ENCODE assay signal across 1 cellular context in the genomic region with DNA sequence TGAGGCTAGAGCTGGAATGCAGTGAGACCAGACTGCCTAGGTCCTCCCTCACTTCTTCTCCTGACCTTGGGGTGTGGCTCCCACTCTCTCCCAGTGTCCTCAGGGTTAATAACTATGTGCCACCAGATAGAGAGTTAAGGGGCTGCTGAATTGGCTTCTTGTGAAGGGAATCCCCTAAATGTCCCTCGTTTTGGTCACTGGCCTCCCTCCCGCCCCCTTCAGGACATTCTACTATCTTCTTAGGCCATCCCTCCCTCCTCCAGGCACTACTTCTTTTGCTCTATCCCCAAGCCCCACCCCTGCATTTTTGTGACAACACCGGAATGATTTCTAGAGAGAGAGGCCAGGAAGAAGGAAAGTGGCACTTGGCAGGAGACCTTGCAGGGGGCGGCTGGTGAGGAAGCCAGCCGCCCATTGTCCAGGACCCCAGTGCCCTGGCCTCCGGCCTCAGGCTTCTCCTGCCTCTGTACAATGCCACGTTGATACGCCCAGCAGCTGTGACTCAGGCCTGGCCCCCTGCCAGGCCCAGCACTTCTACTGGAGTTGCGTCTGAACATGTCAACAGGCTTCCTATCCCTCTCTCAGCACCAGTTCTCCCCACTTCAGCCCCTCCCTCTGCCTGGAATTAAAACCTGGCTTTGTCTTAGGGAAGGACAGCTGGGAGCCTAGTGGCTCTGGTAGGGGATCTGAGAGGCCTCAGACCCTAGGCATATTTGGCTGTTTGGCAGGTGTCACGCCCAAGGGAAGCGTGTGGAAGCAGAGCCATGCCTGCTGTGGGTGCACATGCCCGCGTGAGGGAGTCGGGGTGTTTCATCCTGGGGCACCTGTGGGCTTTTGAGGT.
A peak's percentile ranks its signal among the peaks of the same experiment; 100 is the strongest.
TF ChIP-seq lines count a peak whose summit lies in the region.

No MANE protein-coding gene starts in this region.

TF ChIP-seq in K562, 482 proteins besides CTCF, POLR2A, EP300 and RAD21 (continued from another document and continues in another):
- TF ChIP-seq FOXJ3 (CRISPR knock-in tag; IDR thresholded peaks at IDR 0.05) (no peak), HNRNPH1 (optimal IDR thresholded peaks at IDR 0.05; ENCODE audit: low read depth, low read length) (no peak), KDM5B (IDR thresholded peaks at IDR 0.05; ENCODE audit: insufficient replicate concordance, low read depth, low read length) (no peak), FOXK1 (CRISPR knock-in tag; IDR thresholded peaks at IDR 0.05; ENCODE audit: borderline replicate concordance) (peak; percentile 91), ZBTB7A (IDR thresholded peaks at IDR 0.05; ENCODE audit: borderline replicate concordance, control insufficient read depth, low read depth, low read length) (peak; percentile 70; the same call in 1 of the 2 replicates), SMAD4 (CRISPR knock-in tag; conservative IDR thresholded peaks at IDR 0.05) (no peak), TRIM24 (IDR thresholded peaks at IDR 0.05) (no peak), LCOR (CRISPR knock-in tag; IDR thresholded peaks at IDR 0.05) (peak; percentile 17; the same call in 1 of the 2 replicates), SMARCA4 (IDR thresholded peaks at IDR 0.05) (peak; percentile 77; the same call in 1 of the 2 replicates), HEY1 (CRISPR knock-in tag; IDR thresholded peaks at IDR 0.05; ENCODE audit: borderline replicate concordance) (no peak), KDM2B (CRISPR knock-in tag; IDR thresholded peaks at IDR 0.05) (no peak), ESRRA (IDR thresholded peaks at IDR 0.05; ENCODE audit: borderline replicate concordance, low read depth) (no peak), NFRKB (IDR thresholded peaks at IDR 0.05; ENCODE audit: low read depth) (peak; percentile 28), JUNB (CRISPR knock-in tag; conservative IDR thresholded peaks at IDR 0.05) (no peak), SIN3A (IDR thresholded peaks at IDR 0.05; ENCODE audit: borderline replicate concordance in 2 of 2, control insufficient read depth in 1 of 2, low read depth in 2 of 2, low read length in 2 of 2) (peak in 1 of 2 experiments; percentile 69; a peak in 1 of 4 replicates), KDM4B (IDR thresholded peaks at IDR 0.05; ENCODE audit: borderline replicate concordance in 2 of 2, low read depth in 1 of 2) (no peak), PHB (CRISPR knock-in tag; IDR thresholded peaks at IDR 0.05) (no peak), BCOR (IDR thresholded peaks at IDR 0.05) (0 out of 2 replicates have a peak, but pooled peaks have one; percentile 10), SAP30 (IDR thresholded peaks at IDR 0.05; ENCODE audit: borderline replicate concordance, insufficient read depth, low read depth, low read length, poor library complexity, severe bottlenecking) (no peak), ERF (CRISPR knock-in tag; IDR thresholded peaks at IDR 0.05) (no peak), MXI1 (IDR thresholded peaks at IDR 0.05; ENCODE audit: low read depth, low read length) (peak; percentile 14; the same call in 1 of the 2 replicates), FOXA1 (IDR thresholded peaks at IDR 0.05; ENCODE audit: borderline replicate concordance) (no peak), SRSF7 (optimal IDR thresholded peaks at IDR 0.05; ENCODE audit: low read depth, low read length) (no peak), FOXM1 (IDR thresholded peaks at IDR 0.05; ENCODE audit: low read depth) (no peak), FOXM1 (CRISPR knock-in tag; IDR thresholded peaks at IDR 0.05; ENCODE audit: low read depth) (no peak)
- TF ChIP-seq, protein P1, sequence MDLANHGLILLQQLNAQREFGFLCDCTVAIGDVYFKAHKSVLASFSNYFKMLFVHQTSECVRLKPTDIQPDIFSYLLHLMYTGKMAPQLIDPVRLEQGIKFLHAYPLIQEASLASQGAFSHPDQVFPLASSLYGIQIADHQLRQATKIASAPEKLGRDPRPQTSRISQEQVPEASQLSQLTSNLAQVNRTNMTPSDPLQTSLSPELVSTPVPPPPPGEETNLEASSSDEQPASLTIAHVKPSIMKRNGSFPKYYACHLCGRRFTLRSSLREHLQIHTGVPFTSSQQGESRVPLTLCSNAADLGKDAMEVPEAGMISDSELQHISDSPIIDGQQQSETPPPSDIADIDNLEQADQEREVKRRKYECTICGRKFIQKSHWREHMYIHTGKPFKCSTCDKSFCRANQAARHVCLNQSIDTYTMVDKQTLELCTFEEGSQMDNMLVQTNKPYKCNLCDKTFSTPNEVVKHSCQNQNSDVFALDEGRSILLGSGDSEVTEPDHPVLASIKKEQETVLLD (IDR thresholded peaks at IDR 0.05) = peak; percentile 49; the same call in 1 of the 2 replicates
- TF ChIP-seq, protein P2, sequence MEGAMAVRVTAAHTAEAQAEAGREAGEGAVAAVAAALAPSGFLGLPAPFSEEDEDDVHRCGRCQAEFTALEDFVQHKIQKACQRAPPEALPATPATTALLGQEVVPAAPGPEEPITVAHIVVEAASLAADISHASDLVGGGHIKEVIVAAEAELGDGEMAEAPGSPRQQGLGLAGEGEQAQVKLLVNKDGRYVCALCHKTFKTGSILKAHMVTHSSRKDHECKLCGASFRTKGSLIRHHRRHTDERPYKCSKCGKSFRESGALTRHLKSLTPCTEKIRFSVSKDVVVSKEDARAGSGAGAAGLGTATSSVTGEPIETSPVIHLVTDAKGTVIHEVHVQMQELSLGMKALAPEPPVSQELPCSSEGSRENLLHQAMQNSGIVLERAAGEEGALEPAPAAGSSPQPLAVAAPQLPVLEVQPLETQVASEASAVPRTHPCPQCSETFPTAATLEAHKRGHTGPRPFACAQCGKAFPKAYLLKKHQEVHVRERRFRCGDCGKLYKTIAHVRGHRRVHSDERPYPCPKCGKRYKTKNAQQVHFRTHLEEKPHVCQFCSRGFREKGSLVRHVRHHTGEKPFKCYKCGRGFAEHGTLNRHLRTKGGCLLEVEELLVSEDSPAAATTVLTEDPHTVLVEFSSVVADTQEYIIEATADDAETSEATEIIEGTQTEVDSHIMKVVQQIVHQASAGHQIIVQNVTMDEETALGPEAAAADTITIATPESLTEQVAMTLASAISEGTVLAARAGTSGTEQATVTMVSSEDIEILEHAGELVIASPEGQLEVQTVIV (CRISPR knock-in tag; IDR thresholded peaks at IDR 0.05; ENCODE audit: borderline replicate concordance) = no peak; the same call in 1 of the 2 replicates
- TF ChIP-seq, protein P3, sequence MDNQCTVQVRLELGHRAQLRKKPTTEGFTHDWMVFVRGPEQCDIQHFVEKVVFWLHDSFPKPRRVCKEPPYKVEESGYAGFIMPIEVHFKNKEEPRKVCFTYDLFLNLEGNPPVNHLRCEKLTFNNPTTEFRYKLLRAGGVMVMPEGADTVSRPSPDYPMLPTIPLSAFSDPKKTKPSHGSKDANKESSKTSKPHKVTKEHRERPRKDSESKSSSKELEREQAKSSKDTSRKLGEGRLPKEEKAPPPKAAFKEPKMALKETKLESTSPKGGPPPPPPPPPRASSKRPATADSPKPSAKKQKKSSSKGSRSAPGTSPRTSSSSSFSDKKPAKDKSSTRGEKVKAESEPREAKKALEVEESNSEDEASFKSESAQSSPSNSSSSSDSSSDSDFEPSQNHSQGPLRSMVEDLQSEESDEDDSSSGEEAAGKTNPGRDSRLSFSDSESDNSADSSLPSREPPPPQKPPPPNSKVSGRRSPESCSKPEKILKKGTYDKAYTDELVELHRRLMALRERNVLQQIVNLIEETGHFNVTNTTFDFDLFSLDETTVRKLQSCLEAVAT (IDR thresholded peaks at IDR 0.05) = no peak; a peak in 1 of 4 replicates
- TF ChIP-seq, protein P4, sequence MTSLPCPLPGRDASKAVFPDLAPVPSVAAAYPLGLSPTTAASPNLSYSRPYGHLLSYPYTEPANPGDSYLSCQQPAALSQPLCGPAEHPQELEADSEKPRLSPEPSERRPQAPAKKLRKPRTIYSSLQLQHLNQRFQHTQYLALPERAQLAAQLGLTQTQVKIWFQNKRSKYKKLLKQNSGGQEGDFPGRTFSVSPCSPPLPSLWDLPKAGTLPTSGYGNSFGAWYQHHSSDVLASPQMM (CRISPR knock-in tag; IDR thresholded peaks at IDR 0.05) = no peak
- TF ChIP-seq, protein P5, sequence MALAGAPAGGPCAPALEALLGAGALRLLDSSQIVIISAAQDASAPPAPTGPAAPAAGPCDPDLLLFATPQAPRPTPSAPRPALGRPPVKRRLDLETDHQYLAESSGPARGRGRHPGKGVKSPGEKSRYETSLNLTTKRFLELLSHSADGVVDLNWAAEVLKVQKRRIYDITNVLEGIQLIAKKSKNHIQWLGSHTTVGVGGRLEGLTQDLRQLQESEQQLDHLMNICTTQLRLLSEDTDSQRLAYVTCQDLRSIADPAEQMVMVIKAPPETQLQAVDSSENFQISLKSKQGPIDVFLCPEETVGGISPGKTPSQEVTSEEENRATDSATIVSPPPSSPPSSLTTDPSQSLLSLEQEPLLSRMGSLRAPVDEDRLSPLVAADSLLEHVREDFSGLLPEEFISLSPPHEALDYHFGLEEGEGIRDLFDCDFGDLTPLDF (CRISPR knock-in tag; IDR thresholded peaks at IDR 0.05) = no peak
- TF ChIP-seq, protein P6, sequence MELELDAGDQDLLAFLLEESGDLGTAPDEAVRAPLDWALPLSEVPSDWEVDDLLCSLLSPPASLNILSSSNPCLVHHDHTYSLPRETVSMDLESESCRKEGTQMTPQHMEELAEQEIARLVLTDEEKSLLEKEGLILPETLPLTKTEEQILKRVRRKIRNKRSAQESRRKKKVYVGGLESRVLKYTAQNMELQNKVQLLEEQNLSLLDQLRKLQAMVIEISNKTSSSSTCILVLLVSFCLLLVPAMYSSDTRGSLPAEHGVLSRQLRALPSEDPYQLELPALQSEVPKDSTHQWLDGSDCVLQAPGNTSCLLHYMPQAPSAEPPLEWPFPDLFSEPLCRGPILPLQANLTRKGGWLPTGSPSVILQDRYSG (tag; conservative IDR thresholded peaks at IDR 0.05; ENCODE audit: low read depth) = no peak
- TF ChIP-seq, protein P7, sequence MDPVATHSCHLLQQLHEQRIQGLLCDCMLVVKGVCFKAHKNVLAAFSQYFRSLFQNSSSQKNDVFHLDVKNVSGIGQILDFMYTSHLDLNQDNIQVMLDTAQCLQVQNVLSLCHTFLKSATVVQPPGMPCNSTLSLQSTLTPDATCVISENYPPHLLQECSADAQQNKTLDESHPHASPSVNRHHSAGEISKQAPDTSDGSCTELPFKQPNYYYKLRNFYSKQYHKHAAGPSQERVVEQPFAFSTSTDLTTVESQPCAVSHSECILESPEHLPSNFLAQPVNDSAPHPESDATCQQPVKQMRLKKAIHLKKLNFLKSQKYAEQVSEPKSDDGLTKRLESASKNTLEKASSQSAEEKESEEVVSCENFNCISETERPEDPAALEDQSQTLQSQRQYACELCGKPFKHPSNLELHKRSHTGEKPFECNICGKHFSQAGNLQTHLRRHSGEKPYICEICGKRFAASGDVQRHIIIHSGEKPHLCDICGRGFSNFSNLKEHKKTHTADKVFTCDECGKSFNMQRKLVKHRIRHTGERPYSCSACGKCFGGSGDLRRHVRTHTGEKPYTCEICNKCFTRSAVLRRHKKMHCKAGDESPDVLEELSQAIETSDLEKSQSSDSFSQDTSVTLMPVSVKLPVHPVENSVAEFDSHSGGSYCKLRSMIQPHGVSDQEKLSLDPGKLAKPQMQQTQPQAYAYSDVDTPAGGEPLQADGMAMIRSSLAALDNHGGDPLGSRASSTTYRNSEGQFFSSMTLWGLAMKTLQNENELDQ (CRISPR knock-in tag; IDR thresholded peaks at IDR 0.05; ENCODE audit: borderline replicate concordance) = no peak
- TF ChIP-seq, protein P8, sequence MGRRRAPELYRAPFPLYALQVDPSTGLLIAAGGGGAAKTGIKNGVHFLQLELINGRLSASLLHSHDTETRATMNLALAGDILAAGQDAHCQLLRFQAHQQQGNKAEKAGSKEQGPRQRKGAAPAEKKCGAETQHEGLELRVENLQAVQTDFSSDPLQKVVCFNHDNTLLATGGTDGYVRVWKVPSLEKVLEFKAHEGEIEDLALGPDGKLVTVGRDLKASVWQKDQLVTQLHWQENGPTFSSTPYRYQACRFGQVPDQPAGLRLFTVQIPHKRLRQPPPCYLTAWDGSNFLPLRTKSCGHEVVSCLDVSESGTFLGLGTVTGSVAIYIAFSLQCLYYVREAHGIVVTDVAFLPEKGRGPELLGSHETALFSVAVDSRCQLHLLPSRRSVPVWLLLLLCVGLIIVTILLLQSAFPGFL (CRISPR knock-in tag; IDR thresholded peaks at IDR 0.05) = no peak
- TF ChIP-seq, protein P9, sequence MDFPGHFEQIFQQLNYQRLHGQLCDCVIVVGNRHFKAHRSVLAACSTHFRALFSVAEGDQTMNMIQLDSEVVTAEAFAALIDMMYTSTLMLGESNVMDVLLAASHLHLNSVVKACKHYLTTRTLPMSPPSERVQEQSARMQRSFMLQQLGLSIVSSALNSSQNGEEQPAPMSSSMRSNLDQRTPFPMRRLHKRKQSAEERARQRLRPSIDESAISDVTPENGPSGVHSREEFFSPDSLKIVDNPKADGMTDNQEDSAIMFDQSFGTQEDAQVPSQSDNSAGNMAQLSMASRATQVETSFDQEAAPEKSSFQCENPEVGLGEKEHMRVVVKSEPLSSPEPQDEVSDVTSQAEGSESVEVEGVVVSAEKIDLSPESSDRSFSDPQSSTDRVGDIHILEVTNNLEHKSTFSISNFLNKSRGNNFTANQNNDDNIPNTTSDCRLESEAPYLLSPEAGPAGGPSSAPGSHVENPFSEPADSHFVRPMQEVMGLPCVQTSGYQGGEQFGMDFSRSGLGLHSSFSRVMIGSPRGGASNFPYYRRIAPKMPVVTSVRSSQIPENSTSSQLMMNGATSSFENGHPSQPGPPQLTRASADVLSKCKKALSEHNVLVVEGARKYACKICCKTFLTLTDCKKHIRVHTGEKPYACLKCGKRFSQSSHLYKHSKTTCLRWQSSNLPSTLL (IDR thresholded peaks at IDR 0.05) = no peak
- TF ChIP-seq, protein P10, sequence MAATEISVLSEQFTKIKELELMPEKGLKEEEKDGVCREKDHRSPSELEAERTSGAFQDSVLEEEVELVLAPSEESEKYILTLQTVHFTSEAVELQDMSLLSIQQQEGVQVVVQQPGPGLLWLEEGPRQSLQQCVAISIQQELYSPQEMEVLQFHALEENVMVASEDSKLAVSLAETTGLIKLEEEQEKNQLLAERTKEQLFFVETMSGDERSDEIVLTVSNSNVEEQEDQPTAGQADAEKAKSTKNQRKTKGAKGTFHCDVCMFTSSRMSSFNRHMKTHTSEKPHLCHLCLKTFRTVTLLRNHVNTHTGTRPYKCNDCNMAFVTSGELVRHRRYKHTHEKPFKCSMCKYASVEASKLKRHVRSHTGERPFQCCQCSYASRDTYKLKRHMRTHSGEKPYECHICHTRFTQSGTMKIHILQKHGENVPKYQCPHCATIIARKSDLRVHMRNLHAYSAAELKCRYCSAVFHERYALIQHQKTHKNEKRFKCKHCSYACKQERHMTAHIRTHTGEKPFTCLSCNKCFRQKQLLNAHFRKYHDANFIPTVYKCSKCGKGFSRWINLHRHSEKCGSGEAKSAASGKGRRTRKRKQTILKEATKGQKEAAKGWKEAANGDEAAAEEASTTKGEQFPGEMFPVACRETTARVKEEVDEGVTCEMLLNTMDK (IDR thresholded peaks at IDR 0.05; ENCODE audit: borderline replicate concordance, insufficient read depth, low read depth, low read length, poor library complexity, severe bottlenecking) = no peak
